ENCODE assay signal across 1 cellular context in genomic region chr11:70397983-70398833, GRCh38.
TF ChIP-seq lines count a peak whose summit lies in the region.

TSS of gene CTTN (plus strand) at chr11:70398529. CDS start at chr11:70407298, 8,769 bp downstream.

TF ChIP-seq in HepG2, 621 proteins besides CTCF, POLR2A, EP300 and RAD21 (continued from another document and continues in another):
- TF ChIP-seq GRHL1 (CRISPR knock-in tag; conservative IDR thresholded peaks at IDR 0.05) (no peak), DMTF1 (CRISPR knock-in tag; IDR thresholded peaks at IDR 0.05) (peak; percentile 97; the same call in 1 of the 2 replicates), ZNF850 (CRISPR knock-in tag; conservative IDR thresholded peaks at IDR 0.05) (peak; percentile 92; the same call in 1 of the 2 replicates), ZNF776 (CRISPR knock-in tag; IDR thresholded peaks at IDR 0.05) (peak; percentile 75; the same call in 1 of the 2 replicates), ZNF318 (CRISPR knock-in tag; IDR thresholded peaks at IDR 0.05) (no peak), ZNF24 (IDR thresholded peaks at IDR 0.05) (no peak), HNF4A (CRISPR knock-in tag; IDR thresholded peaks at IDR 0.05) (no peak), ZNF781 (CRISPR knock-in tag; IDR thresholded peaks at IDR 0.05; ENCODE audit: borderline replicate concordance, not compliant biosample characterization) (no peak), GMEB1 (CRISPR knock-in tag; IDR thresholded peaks at IDR 0.05; ENCODE audit: borderline replicate concordance) (peak; percentile 59), SUZ12 (IDR thresholded peaks at IDR 0.05; ENCODE audit: low read depth, low read length) (no peak), ZMAT3 (CRISPR knock-in tag; conservative IDR thresholded peaks at IDR 0.05) (peak; percentile 92), RBAK (CRISPR knock-in tag; IDR thresholded peaks at IDR 0.05) (no peak), ZMAT5 (CRISPR knock-in tag; IDR thresholded peaks at IDR 0.05; ENCODE audit: borderline replicate concordance, low read depth) (no peak), ZNF879 (CRISPR knock-in tag; IDR thresholded peaks at IDR 0.05) (peak; percentile 70; the same call in 1 of the 2 replicates), ZNF264 (CRISPR knock-in tag; IDR thresholded peaks at IDR 0.05) (peak; percentile 15; the same call in 1 of the 2 replicates), SRF (IDR thresholded peaks at IDR 0.05; ENCODE audit: low read depth, low read length) (no peak), ZNF331 (CRISPR knock-in tag; IDR thresholded peaks at IDR 0.05) (peak; percentile 20; the same call in 1 of the 2 replicates), KLF13 (CRISPR knock-in tag; IDR thresholded peaks at IDR 0.05) (no peak), ZNF737 (CRISPR knock-in tag; IDR thresholded peaks at IDR 0.05; ENCODE audit: borderline replicate concordance) (0 out of 2 replicates have a peak, but pooled peaks have one; percentile 85), PAX8 (CRISPR knock-in tag; IDR thresholded peaks at IDR 0.05; ENCODE audit: borderline replicate concordance) (no peak), ATF2 (CRISPR knock-in tag; IDR thresholded peaks at IDR 0.05) (no peak), KDM6A (CRISPR knock-in tag; IDR thresholded peaks at IDR 0.05; ENCODE audit: low read depth) (no peak), POLR2G (IDR thresholded peaks at IDR 0.05; ENCODE audit: low read depth, low read length) (peak; percentile 86), MLXIP (CRISPR knock-in tag; IDR thresholded peaks at IDR 0.05; ENCODE audit: borderline replicate concordance) (no peak), BRF2 (CRISPR knock-in tag; IDR thresholded peaks at IDR 0.05) (no peak), ZNF574 (CRISPR knock-in tag; IDR thresholded peaks at IDR 0.05) (peak; percentile 66; the same call in 1 of the 2 replicates), SPEN (CRISPR knock-in tag; IDR thresholded peaks at IDR 0.05; ENCODE audit: low read depth) (peak; percentile 62), ZNF432 (CRISPR knock-in tag; IDR thresholded peaks at IDR 0.05; ENCODE audit: borderline replicate concordance) (no peak), BRCA1 (CRISPR knock-in tag; IDR thresholded peaks at IDR 0.05) (peak; percentile 88; the same call in 1 of the 2 replicates), E2F1 (CRISPR knock-in tag; IDR thresholded peaks at IDR 0.05) (peak; percentile 77)
